In genomic region chr16:85011846-85012284, GRCh38 we compare ENCODE assay signal across 7 cellular contexts. TPM values are rescaled to one million over a fixed set of nuclear protein-coding genes. Genes with fewer than 3 reads are reported as not detected.
DNase-seq lines count a peak whose midpoint lies in the region; TF ChIP-seq lines count a peak whose summit lies in the region.

No MANE protein-coding gene starts in this region.

- H3K4me1 Mint-ChIP-seq in activated T-helper 2 cell treated with anti-CD3 and anti-CD28 coated beads, Interferon-gamma antibody, Interleukin-2, Interleukin-4, amounts not matched to agents 10 μg/mL and 5 μg/mL and 100 μg/mL, durations not matched to agents 14 hours and 24 hours and 36 hours (ENCODE audit: low read depth) = peaks cover 20% of the 10 kb centered on the region

- peak overlapping the region; percentile 98 for H3K27ac Mint-ChIP-seq in activated T-helper 2 cell treated with anti-CD3 and anti-CD28 coated beads, Interferon-gamma antibody, Interleukin-2, Interleukin-4, amounts not matched to agents 10 μg/mL and 5 μg/mL and 100 μg/mL, durations not matched to agents 14 hours and 24 hours and 36 hours

- TF ChIP-seq CTCF in HEK293 (tag by site-specific recombination; IDR thresholded peaks at IDR 0.05) = no peak

- intact Hi-C loops in activated T-helper 2 cell treated with anti-CD3 and anti-CD28 coated beads, Interferon-gamma antibody, Interleukin-2, Interleukin-4, amounts not matched to agents 10 μg/mL and 5 μg/mL and 100 μg/mL, durations not matched to agents 14 hours and 24 hours and 36 hours (cut with micrococcal nuclease) = loop anchor here (1.0 to 5.0 kb wide), 2 partner anchors 17 to 75 kb away; no protein-coding TSS in a partner anchor

- H3K4me3 Mint-ChIP-seq in activated T-helper 2 cell treated with anti-CD3 and anti-CD28 coated beads, Interferon-gamma antibody, Interleukin-2, Interleukin-4, amounts not matched to agents 10 μg/mL and 5 μg/mL and 100 μg/mL, durations not matched to agents 14 hours and 24 hours and 36 hours (ENCODE audit: low read depth) = peak overlapping the region; percentile 97

- H3K36me3 ChIP-seq in HEK293 (ENCODE audit: control insufficient read depth in 2 of 2, insufficient read depth in 1 of 2, low read length in 2 of 2) (peaks cover 0 to 3% of the 10 kb centered on the region in 2 experiments; a peak in 1 of 3 replicates), iPS-15b (ENCODE audit: control insufficient read depth, insufficient read depth, low read length) (no peaks in the 10 kb centered on the region)

- H3K9me3 Mint-ChIP-seq in activated T-helper 2 cell treated with anti-CD3 and anti-CD28 coated beads, Interferon-gamma antibody, Interleukin-2, Interleukin-4, amounts not matched to agents 10 μg/mL and 5 μg/mL and 100 μg/mL, durations not matched to agents 14 hours and 24 hours and 36 hours = no peaks in the 10 kb centered on the region

- no peaks in the 10 kb centered on the region for H3K27me3 Mint-ChIP-seq in activated T-helper 2 cell treated with anti-CD3 and anti-CD28 coated beads, Interferon-gamma antibody, Interleukin-2, Interleukin-4, amounts not matched to agents 10 μg/mL and 5 μg/mL and 100 μg/mL, durations not matched to agents 14 hours and 24 hours and 36 hours (ENCODE audit: low read depth)

- POLR2A ChIA-PET in HEK293 (lab: Yijun Ruan, JAX) = interaction anchor here (1.1 to 2.9 kb wide), 3 partner anchors 15 to 72 kb away, joined by 3 to 25 read pairs (median 4); partner anchors contain the start of gene KIAA0513

- H3K9ac ChIP-seq in iPS-15b (ENCODE audit: low read depth, low read length) = peak overlapping the region; percentile 87

- H3K4me1 ChIP-seq in HEK293 (ENCODE audit: control insufficient read depth, insufficient read depth, low read length) (0 out of 2 replicates have a peak, but pooled peaks cover 5% of the 10 kb centered on the region), iPS-15b (ENCODE audit: control insufficient read depth, insufficient read depth, low read length) (no peaks in the 10 kb centered on the region)

- H3K9me3 ChIP-seq in HEK293 (ENCODE audit: control insufficient read depth, insufficient read depth, low read depth, low read length) = no peaks in the 10 kb centered on the region
- no peaks in the 10 kb centered on the region for H3K9me3 ChIP-seq in iPS-15b (ENCODE audit: control insufficient read depth, insufficient read depth, low read length)

- no peak for DNase-seq in activated T-helper 2 cell treated with anti-CD3 and anti-CD28 coated beads, Interferon-gamma antibody, Interleukin-2, Interleukin-4, amounts not matched to agents 10 μg/mL and 5 μg/mL and 100 μg/mL, durations not matched to agents 14 hours and 24 hours and 36 hours (ENCODE audit: low spot score)
- DNase-seq in substantia nigra (lab: John Stamatoyannopoulos, UW) (peak in 2 of 49 donors; percentile 44 to 57), COR-L47 (lab: John Stamatoyannopoulos, UW) (no peak), T-helper 9 cell (no peak), amniotic stem cell (lab: John Stamatoyannopoulos, UW) (no peak)

- H3K27me3 ChIP-seq in iPS-15b (ENCODE audit: control insufficient read depth, insufficient read depth, low read length) = no peaks in the 10 kb centered on the region

- peak overlapping the region; percentile 79 for H3K4me3 ChIP-seq in HEK293 (ENCODE audit: low read depth, low read length)
- H3K4me3 ChIP-seq in iPS-15b (ENCODE audit: low read depth, low read length) = peak overlapping the region; percentile 96

- peaks cover 6% of the 10 kb centered on the region for H3K36me3 Mint-ChIP-seq in activated T-helper 2 cell treated with anti-CD3 and anti-CD28 coated beads, Interferon-gamma antibody, Interleukin-2, Interleukin-4, amounts not matched to agents 10 μg/mL and 5 μg/mL and 100 μg/mL, durations not matched to agents 14 hours and 24 hours and 36 hours (ENCODE audit: low read depth)

- CTCF ChIA-PET in HEK293 (lab: Yijun Ruan, JAX) = interaction anchor here (1.7 kb wide), 2 partner anchors 15 to 17 kb away, joined by 4 to 7 read pairs; partner anchors contain the start of gene KIAA0513

- peak overlapping the region; percentile 92 for H3K27ac ChIP-seq in HEK293 (ENCODE audit: extremely low read depth, low read depth, low read length)
- H3K27ac ChIP-seq in substantia nigra (ENCODE audit: low read depth, low read length, poor library complexity, severe bottlenecking) = peak overlapping the region; percentile 92

TF ChIP-seq in HEK293, 187 proteins besides CTCF, POLR2A, EP300 and RAD21 (continues in another document):
- TF ChIP-seq ZBTB17 (tag by site-specific recombination; IDR thresholded peaks at IDR 0.05) = 0 out of 2 replicates have a peak, but pooled peaks have one; percentile 16
- no peak; the same call in 1 of the 2 replicates for TF ChIP-seq ZNF335 (tag by site-specific recombination; conservative IDR thresholded peaks at IDR 0.05)
- no peak for TF ChIP-seq ZNF10 (tag by site-specific recombination; IDR thresholded peaks at IDR 0.05)
- TF ChIP-seq ZNF391 (tag by site-specific recombination; IDR thresholded peaks at IDR 0.05; ENCODE audit: borderline replicate concordance, low read depth) = no peak
- TF ChIP-seq ZNF157 (tag by site-specific recombination; IDR thresholded peaks at IDR 0.05) = no peak
- TF ChIP-seq ZNF580 (tag by site-specific recombination; IDR thresholded peaks at IDR 0.05) = 0 out of 2 replicates have a peak, but pooled peaks have one; percentile 2
- TF ChIP-seq ZNF677 (tag by site-specific recombination; IDR thresholded peaks at IDR 0.05) = no peak
- 0 out of 2 replicates have a peak, but pooled peaks have one; percentile 25 for TF ChIP-seq ZNF341 (tag by site-specific recombination; IDR thresholded peaks at IDR 0.05; ENCODE audit: low read depth)
- 0 out of 2 replicates have a peak, but pooled peaks have one; percentile 5 for TF ChIP-seq ZNF561 (tag by site-specific recombination; IDR thresholded peaks at IDR 0.05; ENCODE audit: borderline replicate concordance)
- 0 out of 2 replicates have a peak, but pooled peaks have one; percentile 74 for TF ChIP-seq PRDM10 (tag by site-specific recombination; IDR thresholded peaks at IDR 0.05)
- TF ChIP-seq ZNF114 (tag by site-specific recombination; IDR thresholded peaks at IDR 0.05) = no peak
- TF ChIP-seq ZNF148 (tag by site-specific recombination; IDR thresholded peaks at IDR 0.05; ENCODE audit: borderline replicate concordance) = no peak
- TF ChIP-seq FEZF1 (tag by site-specific recombination; IDR thresholded peaks at IDR 0.05) = no peak
- peak; percentile 61; the same call in 1 of the 2 replicates for TF ChIP-seq ZBTB20 (tag by site-specific recombination; IDR thresholded peaks at IDR 0.05)

RNA-seq across cellular contexts. Expression of gene ZDHHC7, which starts 0.5 kb away (rescaled TPM):
- total RNA-seq in activated T-helper 2 cell treated with anti-CD3 and anti-CD28 coated beads, Interferon-gamma antibody, Interleukin-2, Interleukin-4, amounts not matched to agents 10 μg/mL and 5 μg/mL and 100 μg/mL, durations not matched to agents 14 hours and 24 hours and 36 hours = 29.1 and 30.0 TPM in 2 replicates

RNA-seq across cellular contexts. Expression of gene KIAA0513, which starts 15.7 kb away (rescaled TPM):
- 12.8 and 13.6 TPM in 2 replicates for total RNA-seq in activated T-helper 2 cell treated with anti-CD3 and anti-CD28 coated beads, Interferon-gamma antibody, Interleukin-2, Interleukin-4, amounts not matched to agents 10 μg/mL and 5 μg/mL and 100 μg/mL, durations not matched to agents 14 hours and 24 hours and 36 hours
